ENCODE assay signal across 1 cellular context in genomic region chr16:31188450-31189411, GRCh38.
TF ChIP-seq lines count a peak whose summit lies in the region.

No MANE protein-coding gene starts in this region.

TF ChIP-seq in GM12878, 131 proteins besides CTCF, POLR2A, EP300 and RAD21:
- TF ChIP-seq SP1 (IDR thresholded peaks at IDR 0.05; ENCODE audit: low read depth, low read length) (no peak), SMAD5 (IDR thresholded peaks at IDR 0.05; ENCODE audit: low read depth) (peak; percentile 19; the same call in 1 of the 2 replicates), POLR2AphosphoS5 (IDR thresholded peaks at IDR 0.05; ENCODE audit: low read length) (peak; percentile 65; the same call in 1 of the 2 replicates)
